1 cellular context compared by ENCODE assay signal in genomic region chr22:38124236-38124974, GRCh38.
TF ChIP-seq lines count a peak whose summit lies in the region.

No MANE protein-coding gene starts in this region.

TF ChIP-seq in K562, 482 proteins besides CTCF, POLR2A, EP300 and RAD21:
- TF ChIP-seq CTBP1 (IDR thresholded peaks at IDR 0.05; ENCODE audit: borderline replicate concordance) (no peak), ZBTB33 (CRISPR knock-in tag; IDR thresholded peaks at IDR 0.05) (peak; percentile 88), MED1 (CRISPR knock-in tag; IDR thresholded peaks at IDR 0.05; ENCODE audit: borderline replicate concordance) (no peak), ZNF384 (IDR thresholded peaks at IDR 0.05; ENCODE audit: low read depth, low read length) (no peak), RHOXF2B (CRISPR knock-in tag; conservative IDR thresholded peaks at IDR 0.05) (no peak), KHSRP (IDR thresholded peaks at IDR 0.05) (no peak)
